ENCODE assay signal across 8 cellular contexts in genomic region chr4:87985097-87985886, GRCh38. TPM values are rescaled to one million over a fixed set of nuclear protein-coding genes. Genes with fewer than 3 reads are reported as not detected.
A peak's percentile ranks its signal among the peaks of the same experiment; 100 is the strongest.
DNase-seq lines count a peak whose midpoint lies in the region; ATAC-seq and TF ChIP-seq lines count a peak whose summit lies in the region.

No MANE protein-coding gene starts in this region.

- H3K27ac ChIP-seq in 22Rv1 = no peak overlapping the region
- H3K27ac ChIP-seq in fibroblast of lung (ENCODE audit: insufficient read depth, low read length) = no peak overlapping the region
- no peak overlapping the region for H3K27ac ChIP-seq in ovary

- peaks cover 3% of the 10 kb centered on the region for H3K4me1 Mint-ChIP-seq in activated CD4-positive, alpha-beta T cell treated with anti-CD3 and anti-CD28 coated beads, Interleukin-2, amount 10 ng/mL, durations not matched to agents 7 days and 5 days
- no peaks in the 10 kb centered on the region for H3K4me1 Mint-ChIP-seq in natural killer cell

- H3K36me3 Mint-ChIP-seq in activated CD4-positive, alpha-beta T cell treated with anti-CD3 and anti-CD28 coated beads, Interleukin-2, amount 10 ng/mL, durations not matched to agents 7 days and 5 days (ENCODE audit: low read depth) = no peaks in the 10 kb centered on the region
- H3K36me3 Mint-ChIP-seq in natural killer cell = no peaks in the 10 kb centered on the region

- CTCF ChIA-PET in activated CD4-positive, alpha-beta T cell treated with anti-CD3 and anti-CD28 coated beads, Interleukin-2, amount 10 ng/mL, durations not matched to agents 7 days and 5 days (lab: Charles Lee) = interaction anchor here (0.5 to 1.5 kb wide), 2 partner anchors 12 to 35 kb away, joined by 3 read pairs; no protein-coding TSS in a partner anchor

- ATAC-seq in HG02642 (IDR thresholded peaks at IDR 0.05; ENCODE audit: poor library complexity, unreplicated experiment) (peak; percentile 84), natural killer cell (peak; percentile 73 to 91 (median 78))

- no peak overlapping the region for H3K4me2 ChIP-seq in fibroblast of lung (ENCODE audit: extremely low read depth, insufficient read depth, low read length)

- 7 to 13% (median 9%) methylated on average over 1 of the region's 1 CpG for WGBS in ovary, 3 donors

- no peak overlapping the region for H3K4me3 ChIP-seq in GM06990 (replicated peaks; ENCODE audit: low read depth, low read length)
- no peak overlapping the region for H3K4me3 ChIP-seq in fibroblast of lung (replicated peaks in 1 of 4; ENCODE audit: control extremely low read depth in 1 of 4, insufficient read depth in 1 of 4, low read depth in 3 of 4, low read length in 4 of 4)
- no peak overlapping the region for H3K4me3 ChIP-seq in ovary

- peaks cover 25% of the 10 kb centered on the region for H3K27me3 Mint-ChIP-seq in activated CD4-positive, alpha-beta T cell treated with anti-CD3 and anti-CD28 coated beads, Interleukin-2, amount 10 ng/mL, durations not matched to agents 7 days and 5 days
- H3K27me3 Mint-ChIP-seq in natural killer cell (ENCODE audit: low read depth in 2 of 2) = peaks cover 15 to 48% of the 10 kb centered on the region in 2 donors

- no peak overlapping the region for H2AFZ ChIP-seq in fibroblast of lung (ENCODE audit: low read length)

- H3K9ac ChIP-seq in fibroblast of lung (ENCODE audit: insufficient read depth, low read length) = no peak overlapping the region

- no peaks in the 10 kb centered on the region for H3K4me1 ChIP-seq in fibroblast of lung (ENCODE audit: control insufficient read depth, extremely low read depth, insufficient read depth, low read length)
- H3K4me1 ChIP-seq in ovary (ENCODE audit: insufficient read depth) = no peaks in the 10 kb centered on the region

- H3K79me2 ChIP-seq in fibroblast of lung (ENCODE audit: control insufficient read depth, insufficient read depth, low read length) = no peaks in the 10 kb centered on the region

- H3K27me3 ChIP-seq in GM06990 (replicated peaks; ENCODE audit: control insufficient read depth, insufficient read depth, low read length) = no peaks in the 10 kb centered on the region
- H3K27me3 ChIP-seq in fibroblast of lung (ENCODE audit: control insufficient read depth, insufficient read depth, low read length) = no peaks in the 10 kb centered on the region
- H3K27me3 ChIP-seq in ovary = peaks cover 2% of the 10 kb centered on the region

- TF ChIP-seq EP300 in ovary (IDR thresholded peaks at IDR 0.05) = no peak

- no peaks in the 10 kb centered on the region for H4K20me1 ChIP-seq in fibroblast of lung (ENCODE audit: control insufficient read depth, extremely low read depth, insufficient read depth, low read length)

- H3K4me3 Mint-ChIP-seq in activated CD4-positive, alpha-beta T cell treated with anti-CD3 and anti-CD28 coated beads, Interleukin-2, amount 10 ng/mL, durations not matched to agents 7 days and 5 days = no peak overlapping the region
- no peak overlapping the region for H3K4me3 Mint-ChIP-seq in natural killer cell

- TF ChIP-seq POLR2A in ovary (IDR thresholded peaks at IDR 0.05) = no peak

- no peak overlapping the region for H3K27ac Mint-ChIP-seq in activated CD4-positive, alpha-beta T cell treated with anti-CD3 and anti-CD28 coated beads, Interleukin-2, amount 10 ng/mL, durations not matched to agents 7 days and 5 days
- no peak overlapping the region for H3K27ac Mint-ChIP-seq in natural killer cell

- DNase-seq in GM06990 (ENCODE audit: extremely low read depth, insufficient read length) (no peak), NCI-H1694 (lab: John Stamatoyannopoulos, UW) (peak; percentile 43), fibroblast of lung (ENCODE audit: low read depth in 2 of 2) (peak; percentile 43 to 46), natural killer cell (no peak), ovary (no peak)
- DNase-seq in activated CD4-positive, alpha-beta T cell treated with anti-CD3 and anti-CD28 coated beads, Interleukin-2, amount 10 ng/mL, durations not matched to agents 7 days and 5 days = peak; percentile 59

- no peaks in the 10 kb centered on the region for H3K9me3 Mint-ChIP-seq in activated CD4-positive, alpha-beta T cell treated with anti-CD3 and anti-CD28 coated beads, Interleukin-2, amount 10 ng/mL, durations not matched to agents 7 days and 5 days
- H3K9me3 Mint-ChIP-seq in natural killer cell = no peaks in the 10 kb centered on the region

- no peaks in the 10 kb centered on the region for H3K36me3 ChIP-seq in GM06990 (ENCODE audit: control insufficient read depth, insufficient read depth, low read length)
- no peaks in the 10 kb centered on the region for H3K36me3 ChIP-seq in fibroblast of lung (ENCODE audit: control insufficient read depth, insufficient read depth, low read length)
- H3K36me3 ChIP-seq in ovary = no peaks in the 10 kb centered on the region

- TF ChIP-seq CTCF in 22Rv1 (IDR thresholded peaks at IDR 0.05) (peak; percentile 92), GM06990 (IDR thresholded peaks at IDR 0.05; ENCODE audit: insufficient read depth, low read length, poor library complexity, severe bottlenecking) (peak; percentile 72), fibroblast of lung (conservative IDR thresholded peaks at IDR 0.05 in 1 of 2, IDR thresholded peaks at IDR 0.05 in 1 of 2; ENCODE audit: low read depth in 1 of 2, low read length in 2 of 2) (peak; percentile 33 to 70), natural killer cell (IDR thresholded peaks at IDR 0.05) (peak; percentile 29), ovary (IDR thresholded peaks at IDR 0.05) (no peak)

- intact Hi-C loops in natural killer cell (cut with micrococcal nuclease) = loop anchor here (10.0 kb wide), 1 partner anchor 310 kb away; no protein-coding TSS in a partner anchor
- intact Hi-C loops in ovary (cut with DNase I) = no loop called here

- no peaks in the 10 kb centered on the region for H3K9me3 ChIP-seq in fibroblast of lung (ENCODE audit: control insufficient read depth, insufficient read depth, low read depth, low read length)
- H3K9me3 ChIP-seq in ovary = no peaks in the 10 kb centered on the region

- POLR2A ChIA-PET in activated CD4-positive, alpha-beta T cell treated with anti-CD3 and anti-CD28 coated beads, Interleukin-2, amount 10 ng/mL, durations not matched to agents 7 days and 5 days (lab: Charles Lee) = no interaction called here

RNA-seq across cellular contexts. Expression of gene SPP1, which starts 9.8 kb away (rescaled TPM):
- under 1 TPM; 0.17 to 0.79 TPM for total RNA-seq in activated CD4-positive, alpha-beta T cell treated with anti-CD3 and anti-CD28 coated beads, Interleukin-2, amount 10 ng/mL, durations not matched to agents 7 days and 5 days
- total RNA-seq in fibroblast of lung (0.17 and 0.26 TPM in 2 replicates), natural killer cell (not detected), ovary (10 to 100 TPM in 6 of 7 donors, 1 to 10 TPM in 1; 5.6 to 88.7 (median 25.6) TPM)
- polyA plus RNA-seq in fibroblast of lung (0.59 and 1.5 TPM in 2 replicates), ovary (10 to 100 TPM; 20.8 to 23.7 TPM)
- 0.45 and 1.1 TPM in 2 replicates for polyA plus RNA-seq in fibroblast of lung (2012)
- polyA minus RNA-seq in fibroblast of lung (ENCODE audit: low replicate concordance) = 2.0 TPM in 1 of 2 replicates, not detected in the other

RNA-seq across cellular contexts. Expression of gene PKD2, which starts 22.1 kb away (rescaled TPM):
- total RNA-seq in activated CD4-positive, alpha-beta T cell treated with anti-CD3 and anti-CD28 coated beads, Interleukin-2, amount 10 ng/mL, durations not matched to agents 7 days and 5 days = 10 to 100 TPM; 11.8 to 13.2 TPM
- total RNA-seq in fibroblast of lung = 101 and 109 TPM in 2 replicates
- 61.5 and 158 TPM in 2 replicates for polyA plus RNA-seq in fibroblast of lung
- 50.8 and 119 TPM in 2 replicates for polyA plus RNA-seq in fibroblast of lung (2012)
- 30.5 and 43.4 TPM in 2 replicates for polyA minus RNA-seq in fibroblast of lung (ENCODE audit: low replicate concordance)
- 1 to 10 TPM; 6.7 to 9.7 (median 7.8) TPM for total RNA-seq in natural killer cell
- total RNA-seq in ovary = 10 to 100 TPM; 43.4 to 66.9 (median 52.5) TPM
- 10 to 100 TPM; 35.7 to 63.5 TPM for polyA plus RNA-seq in ovary

Comparison
In these comparisons a context has a peak if more than half of its experiments do, and no peak if none do; other contexts are left out.
1. CTCF ChIP-seq: peak in 22Rv1 (single experiment), GM06990 (single experiment), fibroblast of lung (2 of 2) and natural killer cell (single experiment); none in ovary (0 of 3).
2. DNase-seq: peak in NCI-H1694 (single experiment), activated CD4-positive, alpha-beta T cell treated with anti-CD3 and anti-CD28 coated beads, Interleukin-2, amount 10 ng/mL, durations not matched to agents 7 days and 5 days (single experiment) and fibroblast of lung (2 of 2); none in GM06990 (single experiment), natural killer cell (single experiment) and ovary (0 of 5).